ENCODE assay signal across 10 cellular contexts in the genomic region with DNA sequence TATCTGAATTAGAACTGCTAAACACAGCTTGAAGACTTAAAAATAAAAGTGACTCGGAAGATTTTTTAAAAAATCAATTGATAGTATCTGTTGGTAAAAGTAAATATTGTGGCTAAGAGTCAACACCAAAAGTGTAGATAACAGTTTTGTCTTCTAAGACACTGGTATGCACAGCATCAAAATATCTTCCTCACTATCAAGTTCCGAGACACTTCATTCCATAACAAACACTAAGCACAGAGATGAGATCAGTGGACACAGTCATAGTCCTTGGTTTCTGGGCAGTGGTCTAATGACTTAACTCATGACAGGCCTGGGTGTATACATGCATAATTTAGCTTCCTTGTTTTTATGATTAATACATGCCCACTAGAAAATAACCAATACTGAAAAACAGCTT.
DNase-seq lines count a peak whose midpoint lies in the region; ATAC-seq, FAIRE-seq and TF ChIP-seq lines count a peak whose summit lies in the region.
"Had no signal": no experiment of that assay in that cellular context is flagged by ENCODE, and none has a peak within 500 bp of the region (broad histone marks: within the 10 kb centered on the region; RNA-seq: fewer than 3 reads in every experiment).

No MANE protein-coding gene starts in this region.

- H3K4me1 ChIP-seq in CD8-positive, alpha-beta memory T cell (ENCODE audit: insufficient read depth, low read length): peaks cover 16% of the 10 kb centered on the region
- H3K4me1 ChIP-seq in SJSA1 (replicated peaks) (peaks cover 13% of the 10 kb centered on the region), pancreas (no peaks in the 10 kb centered on the region)

- no peak for DNase-seq in CD8-positive, alpha-beta memory T cell
- DNase-seq in SJSA1 (ENCODE audit: low read depth in 1 of 2, low spot score in 2 of 2) (peak in 1 of 2 experiments; percentile 33), epithelial cell of proximal tubule (ENCODE audit: low read depth) (no peak), pancreas (no peak), NCI-H524 treated with DMSO at 0.1 percent for 48 hours (lab: John Stamatoyannopoulos, UW) (no peak), GM12892 (ENCODE audit: insufficient read length) (no peak), GM19240 (ENCODE audit: insufficient read length, low spot score) (no peak)
- DNase-seq: NCI-H1417 had no signal

- peak overlapping the region; percentile 20 for H3K4me3 ChIP-seq in CD8-positive, alpha-beta memory T cell (ENCODE audit: low read length)
- H3K4me3 ChIP-seq in SJSA1 (peak overlapping the region; percentile 24), epithelial cell of proximal tubule (ENCODE audit: low read depth, low read length) (peak overlapping the region; percentile 43), pancreas (peak overlapping the region in 2 of 4 donors; percentile 11 to 20)

- H3K27ac ChIP-seq in CD8-positive, alpha-beta memory T cell (ENCODE audit: low read depth, low read length): no peak overlapping the region
- H3K27ac ChIP-seq in SJSA1 (peak overlapping the region; percentile 18), pancreas (peak overlapping the region in 2 of 4 donors; percentile 20 to 24)

- H3K27me3 Mint-ChIP-seq in CD8-positive, alpha-beta memory T cell: no peaks in the 10 kb centered on the region

- no peak for TF ChIP-seq POLR2A in GM12892 (IDR thresholded peaks at IDR 0.05; ENCODE audit: low read depth, low read length)

- peaks cover 21 to 24% (median 21%) of the 10 kb centered on the region in 3 donors for H3K4me1 Mint-ChIP-seq in CD8-positive, alpha-beta memory T cell

- no peak for TF ChIP-seq CTCF in epithelial cell of proximal tubule (conservative IDR thresholded peaks at IDR 0.05; ENCODE audit: low read depth, low read length)
- no peak for TF ChIP-seq CTCF in pancreas (IDR thresholded peaks at IDR 0.05)

- FAIRE-seq in pancreas (lab: Jason Lieb, UNC) (no peak), GM12892 (lab: Jason Lieb, UNC) (no peak)
- FAIRE-seq: GM18507 had no signal

- H3K36me3 ChIP-seq in CD8-positive, alpha-beta memory T cell (ENCODE audit: insufficient read depth, low read length): no peaks in the 10 kb centered on the region
- H3K36me3 ChIP-seq in SJSA1: no peaks in the 10 kb centered on the region
- H3K36me3 ChIP-seq in pancreas: no peaks in the 10 kb centered on the region

- POLR2A ChIA-PET in CD8-positive, alpha-beta memory T cell (lab: Charles Lee): no interaction called here

- peaks cover 6 to 29% (median 18%) of the 10 kb centered on the region in 3 donors for H3K36me3 Mint-ChIP-seq in CD8-positive, alpha-beta memory T cell

- H3K27me3 ChIP-seq in CD8-positive, alpha-beta memory T cell (ENCODE audit: insufficient read depth, low read length, poor library complexity, severe bottlenecking): no peaks in the 10 kb centered on the region
- H3K27me3 ChIP-seq in SJSA1 (replicated peaks) (no peaks in the 10 kb centered on the region), pancreas (no peaks in the 10 kb centered on the region)

- intact Hi-C loops in pancreas (cut with DNase I): no loop called here

- WGBS in pancreas, 2 donors: 19 to 30% methylated on average over 2 of the region's 2 CpGs

- peak overlapping the region; percentile 19 to 86 (median 82) for H3K4me3 Mint-ChIP-seq in CD8-positive, alpha-beta memory T cell

- CTCF ChIA-PET in CD8-positive, alpha-beta memory T cell (lab: Charles Lee): interaction anchor here (1.3 to 2.3 kb wide), 2 partner anchors 9 to 10 kb away, joined by 3 to 5 read pairs; no protein-coding TSS in a partner anchor

- H3K9me3 ChIP-seq in CD8-positive, alpha-beta memory T cell (ENCODE audit: low read length): no peaks in the 10 kb centered on the region
- H3K9me3 ChIP-seq in SJSA1 (replicated peaks) (no peaks in the 10 kb centered on the region), pancreas (no peaks in the 10 kb centered on the region)

- H3K9me3 Mint-ChIP-seq in CD8-positive, alpha-beta memory T cell: no peaks in the 10 kb centered on the region

- H3K27ac Mint-ChIP-seq in CD8-positive, alpha-beta memory T cell: peak overlapping the region; percentile 3 to 90 (median 79)

- ATAC-seq in pancreas (peak in 3 of 4 donors; percentile 51 to 88 (median 75)), HG03097 (IDR thresholded peaks at IDR 0.05; ENCODE audit: low FRiP score, unreplicated experiment) (no peak)
